ENCODE assay signal across 8 cellular contexts in genomic region chr21:44931137-44931500, GRCh38. TPM values are rescaled to one million over a fixed set of nuclear protein-coding genes. Genes with fewer than 3 reads are reported as not detected.
DNase-seq lines count a peak whose midpoint lies in the region; TF ChIP-seq lines count a peak whose summit lies in the region.

No MANE protein-coding gene starts in this region.

- H3K36me3 ChIP-seq in Caco-2 (ENCODE audit: control insufficient read depth, insufficient read depth, low read length) (no peaks in the 10 kb centered on the region), mesenchymal stem cell (ENCODE audit: control insufficient read depth in 1 of 2, insufficient read depth in 2 of 2, low read depth in 1 of 2, low read length in 2 of 2) (no peaks in the 10 kb centered on the region)

- 5% methylated on average over 19 of the region's 19 CpGs for WGBS in mesenchymal stem cell

- no peak overlapping the region for H3K4ac ChIP-seq in mesenchymal stem cell (ENCODE audit: low read depth in 1 of 2, low read length in 2 of 2)

- H3K4me3 ChIP-seq in Caco-2 (ENCODE audit: low read depth, low read length) (no peak overlapping the region), HL-60 (replicated peaks; ENCODE audit: insufficient read depth, low read length) (peak overlapping the region; percentile 42), mesenchymal stem cell (ENCODE audit: insufficient read depth in 1 of 2, low read depth in 1 of 2, low read length in 2 of 2) (peak overlapping the region in 1 of 2 experiments; percentile 62)

- no peaks in the 10 kb centered on the region for H3K36me3 Mint-ChIP-seq in Caco-2 (ENCODE audit: insufficient read depth, unreplicated experiment)
- H3K36me3 Mint-ChIP-seq in activated naive CD4-positive, alpha-beta T cell treated with anti-CD3 and anti-CD28 coated beads, Interleukin-2, amount 50 U/mL, for 24 hours, result no peaks in the 10 kb centered on the region

- POLR2A ChIA-PET in Caco-2 (lab: Charles Lee), result no interaction called here

- H3K14ac ChIP-seq in mesenchymal stem cell (ENCODE audit: low read length in 2 of 2), result no peak overlapping the region

- H3K9me3 Mint-ChIP-seq in Caco-2 (ENCODE audit: unreplicated experiment), result no peaks in the 10 kb centered on the region
- no peaks in the 10 kb centered on the region for H3K9me3 Mint-ChIP-seq in activated naive CD4-positive, alpha-beta T cell treated with anti-CD3 and anti-CD28 coated beads, Interleukin-2, amount 50 U/mL, for 24 hours

- H4K91ac ChIP-seq in mesenchymal stem cell (ENCODE audit: low read length), result no peak overlapping the region

- H3K79me1 ChIP-seq in mesenchymal stem cell (replicated peaks; ENCODE audit: low read length, poor library complexity, severe bottlenecking), result no peaks in the 10 kb centered on the region

- peaks cover 2% of the 10 kb centered on the region for H3K27me3 Mint-ChIP-seq in Caco-2 (ENCODE audit: insufficient read depth, unreplicated experiment)
- H3K27me3 Mint-ChIP-seq in activated naive CD4-positive, alpha-beta T cell treated with anti-CD3 and anti-CD28 coated beads, Interleukin-2, amount 50 U/mL, for 24 hours, result no peaks in the 10 kb centered on the region

- no peak overlapping the region for H2BK5ac ChIP-seq in mesenchymal stem cell (ENCODE audit: low read depth, low read length, poor library complexity, severe bottlenecking)

- no peak overlapping the region for H2BK120ac ChIP-seq in mesenchymal stem cell (ENCODE audit: low read depth, low read length)

- peak overlapping the region; percentile 23 for H3K4me2 ChIP-seq in mesenchymal stem cell (ENCODE audit: low read length, poor library complexity, severe bottlenecking)

- H3K27ac Mint-ChIP-seq in Caco-2 (ENCODE audit: unreplicated experiment), result no peak overlapping the region
- H3K27ac Mint-ChIP-seq in activated naive CD4-positive, alpha-beta T cell treated with anti-CD3 and anti-CD28 coated beads, Interleukin-2, amount 50 U/mL, for 24 hours, result peak overlapping the region; percentile 55

- H3K9ac ChIP-seq in mesenchymal stem cell (ENCODE audit: low read length), result peak overlapping the region; percentile 11

- CTCF ChIA-PET in Caco-2 (lab: Charles Lee), result interaction anchor here (2.2 kb wide), 1 partner anchor 38 kb away, joined by 11 read pairs; no protein-coding TSS in a partner anchor

- H2AFZ ChIP-seq in mesenchymal stem cell (ENCODE audit: low read depth, low read length), result no peak overlapping the region

- intact Hi-C loops in Caco-2 (cut with micrococcal nuclease; ENCODE audit: unreplicated experiment), result no loop called here
- intact Hi-C loops in posterior vena cava (cut with DNase I), result loop anchor here in 1 of 2 donors (5.0 kb wide), 1 partner anchor 39 kb away; no protein-coding TSS in a partner anchor

- TF ChIP-seq CTCF in Caco-2 (IDR thresholded peaks at IDR 0.05; ENCODE audit: insufficient read depth in 1 of 2, low read depth in 1 of 2, low read length in 1 of 2, severe bottlenecking in 1 of 2, unreplicated experiment in 1 of 2) (no peak), HL-60 (IDR thresholded peaks at IDR 0.05; ENCODE audit: insufficient read depth, low read length) (no peak)

- no TSS peak for BruUV-seq in Caco-2 (replicated peaks; lab: Mats Ljungman, UMichigan)

- no peak overlapping the region for H2BK12ac ChIP-seq in mesenchymal stem cell (ENCODE audit: low read length in 2 of 2)

- no peak overlapping the region for H4K8ac ChIP-seq in mesenchymal stem cell (ENCODE audit: low read length)

- no peaks in the 10 kb centered on the region for H3K9me3 ChIP-seq in Caco-2
- peaks cover 3% of the 10 kb centered on the region for H3K9me3 ChIP-seq in mesenchymal stem cell (ENCODE audit: control insufficient read depth, low read length)

- H3K4me3 Mint-ChIP-seq in Caco-2 (ENCODE audit: unreplicated experiment), result peak overlapping the region; percentile 55
- H3K4me3 Mint-ChIP-seq in activated naive CD4-positive, alpha-beta T cell treated with anti-CD3 and anti-CD28 coated beads, Interleukin-2, amount 50 U/mL, for 24 hours, result peak overlapping the region; percentile 84

- DNase-seq in Caco-2 (no peak), HL-60 (ENCODE audit: low read depth in 1 of 2, low spot score in 1 of 2) (peak; percentile 89 to 92), mesenchymal stem cell (peak; percentile 51), OCI-M2 (lab: John Stamatoyannopoulos, UW; ENCODE audit: unreplicated experiment) (no peak), LoVo (ENCODE audit: low spot score) (no peak), NCI-H2107 treated with DMSO at 0.1 percent for 48 hours (lab: John Stamatoyannopoulos, UW; ENCODE audit: unreplicated experiment) (no peak), posterior vena cava (ENCODE audit: low spot score) (no peak)

- peaks cover 15% of the 10 kb centered on the region for H3K4me1 Mint-ChIP-seq in Caco-2 (ENCODE audit: low read depth, unreplicated experiment)
- H3K4me1 Mint-ChIP-seq in activated naive CD4-positive, alpha-beta T cell treated with anti-CD3 and anti-CD28 coated beads, Interleukin-2, amount 50 U/mL, for 24 hours, result peaks cover 52% of the 10 kb centered on the region

- H3K23ac ChIP-seq in mesenchymal stem cell (ENCODE audit: low read length in 2 of 2), result no peak overlapping the region

- no peak overlapping the region for H2AK5ac ChIP-seq in mesenchymal stem cell (ENCODE audit: low read length, severe bottlenecking)

- H3K4me1 ChIP-seq in Caco-2 (peaks cover 21% of the 10 kb centered on the region), mesenchymal stem cell (ENCODE audit: control insufficient read depth, insufficient read depth, low read depth, low read length) (peaks cover 56% of the 10 kb centered on the region)

- no peak overlapping the region for H2BK15ac ChIP-seq in mesenchymal stem cell (ENCODE audit: low read depth, poor library complexity, severe bottlenecking)

- no peak overlapping the region for H3K18ac ChIP-seq in mesenchymal stem cell (ENCODE audit: low read depth in 1 of 2, low read length in 2 of 2)

- H3K27me3 ChIP-seq in Caco-2 (replicated peaks; ENCODE audit: control insufficient read depth, insufficient read depth, low read length) (no peaks in the 10 kb centered on the region), HL-60 (ENCODE audit: insufficient read depth, poor library complexity, severe bottlenecking) (no peaks in the 10 kb centered on the region), mesenchymal stem cell (ENCODE audit: control insufficient read depth in 1 of 2, insufficient read depth in 1 of 2, low read length in 2 of 2) (peaks cover 37 to 76% of the 10 kb centered on the region in 2 experiments)

- H3K27ac ChIP-seq in HL-60 (replicated peaks) (peak overlapping the region; percentile 45), mesenchymal stem cell (ENCODE audit: low read length, poor library complexity, severe bottlenecking) (no peak overlapping the region)

RNA-seq across cellular contexts. Expression of gene SLX9, which starts 8.7 kb away (rescaled TPM):
- 54.0 and 62.1 TPM in 2 replicates for total RNA-seq in Caco-2 (2022)
- polyA plus RNA-seq in mesenchymal stem cell (2013, experiment 1 of 2), result 14.7 TPM
- 15.1 TPM for polyA plus RNA-seq in mesenchymal stem cell (2013, experiment 2 of 2)
- 10 to 100 TPM; 25.8 to 31.6 TPM for total RNA-seq in posterior vena cava

RNA-seq across cellular contexts. Expression of gene ITGB2, which starts 10.4 kb away (rescaled TPM):
- total RNA-seq in Caco-2 (2022) (0.48 and 1.1 TPM in 2 replicates), posterior vena cava (100 to 1,000 TPM in 1 of 2 donors, 10 to 100 TPM in 1; 47.9 to 122 TPM)
- 0.40 TPM for polyA plus RNA-seq in mesenchymal stem cell (2013, experiment 1 of 2)
- 0.14 TPM for polyA plus RNA-seq in mesenchymal stem cell (2013, experiment 2 of 2)

RNA-seq across cellular contexts. Expression of gene PTTG1IP, which starts 57.6 kb away (rescaled TPM):
- total RNA-seq in Caco-2 (2022) (296 and 306 TPM in 2 replicates), posterior vena cava (100 to 1,000 TPM; 202 to 246 TPM)
- 262 TPM for polyA plus RNA-seq in mesenchymal stem cell (2013, experiment 1 of 2)
- polyA plus RNA-seq in mesenchymal stem cell (2013, experiment 2 of 2), result 266 TPM

Comparison
In these comparisons a context has a peak if more than half of its experiments do, and no peak if none do; other contexts are left out.
1. DNase-seq: peak in HL-60 (2 of 2) and mesenchymal stem cell (single experiment); none in Caco-2 (0 of 2), OCI-M2 (single experiment), LoVo (single experiment), NCI-H2107 treated with DMSO at 0.1 percent for 48 hours (single experiment) and posterior vena cava (single experiment).
2. RNA of gene ITGB2, which starts 10.4 kb away (total RNA-seq): 47.9 to 122 TPM in posterior vena cava; 0.48 to 1.1 TPM in Caco-2; every median in the first group is over 10 times any median in the second.